Comparison of ENCODE assay signal across 35 cellular contexts in the genomic region with DNA sequence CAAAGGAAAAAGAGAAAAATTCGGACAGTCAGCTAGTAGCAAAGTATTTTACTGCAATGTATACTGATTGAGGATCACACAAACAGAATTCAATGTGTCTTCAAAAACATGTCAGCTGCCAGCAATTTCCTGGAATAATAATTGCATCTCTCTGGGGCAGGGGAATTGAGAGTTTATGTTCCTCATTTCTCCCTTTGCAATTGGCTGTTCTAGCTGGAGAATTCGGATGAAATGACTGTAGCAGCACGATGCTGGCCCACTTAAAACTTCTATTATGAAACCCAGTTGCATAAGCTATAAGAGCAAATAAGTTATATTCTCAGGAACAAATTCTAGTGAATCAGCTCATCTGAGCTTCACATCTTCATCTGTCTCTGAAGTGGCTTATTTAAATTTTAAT.
"Had no signal": no experiment of that assay in that cellular context is flagged by ENCODE, and none has a peak within 500 bp of the region (broad histone marks: within the 10 kb centered on the region; RNA-seq: fewer than 3 reads in every experiment).

No MANE protein-coding gene starts in this region.

- DNase-seq: activated CD4-positive, alpha-beta memory T cell treated with anti-CD3 and anti-CD28 coated beads for 36 hours; activated CD4-positive, alpha-beta T cell treated with anti-CD3 and anti-CD28 coated beads for 36 hours; activated CD4-positive, alpha-beta T cell treated with anti-CD3 and anti-CD28 coated beads, Interleukin-2, amount 10 ng/mL, durations not matched to agents 24 days and 14 days; activated CD4-positive, CD25-positive, alpha-beta regulatory T cell; activated CD4-positive, CD25-positive, alpha-beta regulatory T cell treated with anti-CD3 and anti-CD28 coated beads, Interleukin-2, amount 50 U/mL, for 72 hours; activated CD8-positive, alpha-beta memory T cell treated with anti-CD3 and anti-CD28 coated beads, Interleukin-2, amount 10 ng/mL, durations not matched to agents 7 days and 5 days; activated CD8-positive, alpha-beta memory T cell treated with anti-CD3 and anti-CD28 coated beads, Interleukin-2, amount 50 U/mL, for 4 hours; activated CD8-positive, alpha-beta T cell treated with anti-CD3 and anti-CD28 coated beads, Interleukin-2, amount 10 ng/mL, durations not matched to agents 7 days and 5 days; activated effector memory CD4-positive, alpha-beta T cell treated with anti-CD3 and anti-CD28 coated beads, Interleukin-2, amount 50 U/mL, for 16 hours; activated naive CD4-positive, alpha-beta T cell treated with anti-CD3 and anti-CD28 coated beads for 36 hours; activated naive CD8-positive, alpha-beta T cell treated with anti-CD3 and anti-CD28 coated beads for 36 hours; activated naive CD8-positive, alpha-beta T cell treated with anti-CD3 and anti-CD28 coated beads, Interleukin-2, amount 50 U/mL, for 24 hours; activated T-cell treated with anti-CD3 and anti-CD28 coated beads, Interleukin-2, amount 50 U/mL, for 1 hour; activated T-cell treated with anti-CD3 and anti-CD28 coated beads, Interleukin-2, amount 50 U/mL, for 48 hours; adrenal gland; amygdala; aorta; body of pancreas; central memory CD4-positive, alpha-beta T cell; cerebellar nuclear complex; colonic mucosa; dorsolateral prefrontal cortex; effector memory CD4-positive, alpha-beta T cell; endodermal cell; foreskin keratinocyte; gastrocnemius medialis; glutamatergic neuron; heart left ventricle; T-cell; T1000 had no signal

- H3K9me3 Mint-ChIP-seq: activated CD4-positive, alpha-beta memory T cell treated with anti-CD3 and anti-CD28 coated beads for 36 hours; activated CD4-positive, alpha-beta T cell treated with anti-CD3 and anti-CD28 coated beads, Interleukin-2, amount 10 ng/mL, durations not matched to agents 24 days and 14 days; activated naive CD4-positive, alpha-beta T cell treated with anti-CD3 and anti-CD28 coated beads for 36 hours; activated naive CD4-positive, alpha-beta T cell treated with anti-CD3 and anti-CD28 coated beads, Interleukin-2, amount 50 U/mL, for 24 hours; activated naive CD8-positive, alpha-beta T cell treated with anti-CD3 and anti-CD28 coated beads for 36 hours; activated T-helper 1 cell treated with anti-CD3 and anti-CD28 coated beads, Interleukin-12 subunit alpha, Interleukin-12 subunit beta, Interleukin-2, Interleukin-4 antibody, amounts not matched to agents 30 ng/mL and 10 ng/mL and 1 ng/mL, durations not matched to agents 14 hours and 24 hours and 36 hours; activated T-helper 2 cell treated with anti-CD3 and anti-CD28 coated beads, Interferon-gamma antibody, Interleukin-2, Interleukin-4, amounts not matched to agents 10 μg/mL and 5 μg/mL and 100 μg/mL, durations not matched to agents 14 hours and 24 hours and 36 hours; endodermal cell; T-cell; T-helper 1 cell treated with Interleukin-12 subunit alpha and Interleukin-12 subunit beta and Interleukin-4 antibody, amounts not matched to agents 30 μg/mL and 1 μg/mL, for 36 hours had no signal

- H3K27ac Mint-ChIP-seq: activated CD4-positive, alpha-beta memory T cell treated with anti-CD3 and anti-CD28 coated beads for 36 hours; activated CD4-positive, alpha-beta T cell treated with anti-CD3 and anti-CD28 coated beads for 36 hours; activated CD4-positive, alpha-beta T cell treated with anti-CD3 and anti-CD28 coated beads, Interleukin-2, amount 10 ng/mL, durations not matched to agents 24 days and 14 days; activated CD8-positive, alpha-beta memory T cell treated with anti-CD3 and anti-CD28 coated beads, Interleukin-2, amount 10 ng/mL, durations not matched to agents 7 days and 5 days; activated CD8-positive, alpha-beta T cell treated with anti-CD3 and anti-CD28 coated beads, Interleukin-2, amount 10 ng/mL, durations not matched to agents 7 days and 5 days; activated naive CD4-positive, alpha-beta T cell treated with anti-CD3 and anti-CD28 coated beads for 36 hours; activated naive CD4-positive, alpha-beta T cell treated with anti-CD3 and anti-CD28 coated beads, Interleukin-2, amount 50 U/mL, for 24 hours; activated naive CD8-positive, alpha-beta T cell treated with anti-CD3 and anti-CD28 coated beads for 36 hours; activated naive CD8-positive, alpha-beta T cell treated with anti-CD3 and anti-CD28 coated beads, Interleukin-2, amount 50 U/mL, for 24 hours; activated T-helper 1 cell treated with anti-CD3 and anti-CD28 coated beads, Interleukin-12 subunit alpha, Interleukin-12 subunit beta, Interleukin-2, Interleukin-4 antibody, amounts not matched to agents 30 ng/mL and 10 ng/mL and 1 ng/mL, durations not matched to agents 14 hours and 24 hours and 36 hours; activated T-helper 2 cell treated with anti-CD3 and anti-CD28 coated beads, Interferon-gamma antibody, Interleukin-2, Interleukin-4, amounts not matched to agents 10 μg/mL and 5 μg/mL and 100 μg/mL, durations not matched to agents 14 hours and 24 hours and 36 hours; endodermal cell; T-cell; T-helper 1 cell treated with Interleukin-12 subunit alpha and Interleukin-12 subunit beta and Interleukin-4 antibody, amounts not matched to agents 30 μg/mL and 1 μg/mL, for 36 hours had no signal

- H3K36me3 Mint-ChIP-seq: activated CD4-positive, alpha-beta memory T cell treated with anti-CD3 and anti-CD28 coated beads for 36 hours; activated CD8-positive, alpha-beta memory T cell treated with anti-CD3 and anti-CD28 coated beads, Interleukin-2, amount 10 ng/mL, durations not matched to agents 7 days and 5 days; activated naive CD4-positive, alpha-beta T cell treated with anti-CD3 and anti-CD28 coated beads, Interleukin-2, amount 50 U/mL, for 24 hours; activated naive CD8-positive, alpha-beta T cell treated with anti-CD3 and anti-CD28 coated beads for 36 hours; T-cell had no signal

- ATAC-seq: activated CD4-positive, alpha-beta T cell treated with anti-CD3 and anti-CD28 coated beads for 36 hours; activated CD8-positive, alpha-beta memory T cell treated with anti-CD3 and anti-CD28 coated beads, Interleukin-2, amount 10 ng/mL, durations not matched to agents 7 days and 5 days; activated CD8-positive, alpha-beta T cell treated with anti-CD3 and anti-CD28 coated beads, Interleukin-2, amount 10 ng/mL, durations not matched to agents 7 days and 5 days; activated naive CD8-positive, alpha-beta T cell treated with anti-CD3 and anti-CD28 coated beads, Interleukin-2, amount 50 U/mL, for 24 hours; body of pancreas; esophagus mucosa; foreskin keratinocyte; gastrocnemius medialis; heart left ventricle; T-cell had no signal

- H3K4me1 Mint-ChIP-seq: activated naive CD4-positive, alpha-beta T cell treated with anti-CD3 and anti-CD28 coated beads, Interleukin-2, amount 50 U/mL, for 24 hours; T-cell had no signal

- H3K4me3 Mint-ChIP-seq: activated CD4-positive, alpha-beta memory T cell treated with anti-CD3 and anti-CD28 coated beads for 36 hours; activated CD4-positive, alpha-beta T cell treated with anti-CD3 and anti-CD28 coated beads for 36 hours; activated CD4-positive, alpha-beta T cell treated with anti-CD3 and anti-CD28 coated beads, Interleukin-2, amount 10 ng/mL, durations not matched to agents 24 days and 14 days; activated CD8-positive, alpha-beta memory T cell treated with anti-CD3 and anti-CD28 coated beads, Interleukin-2, amount 10 ng/mL, durations not matched to agents 7 days and 5 days; activated CD8-positive, alpha-beta T cell treated with anti-CD3 and anti-CD28 coated beads, Interleukin-2, amount 10 ng/mL, durations not matched to agents 7 days and 5 days; activated naive CD4-positive, alpha-beta T cell treated with anti-CD3 and anti-CD28 coated beads for 36 hours; activated naive CD4-positive, alpha-beta T cell treated with anti-CD3 and anti-CD28 coated beads, Interleukin-2, amount 50 U/mL, for 24 hours; activated naive CD8-positive, alpha-beta T cell treated with anti-CD3 and anti-CD28 coated beads for 36 hours; activated naive CD8-positive, alpha-beta T cell treated with anti-CD3 and anti-CD28 coated beads, Interleukin-2, amount 50 U/mL, for 24 hours; activated T-helper 1 cell treated with anti-CD3 and anti-CD28 coated beads, Interleukin-12 subunit alpha, Interleukin-12 subunit beta, Interleukin-2, Interleukin-4 antibody, amounts not matched to agents 30 ng/mL and 10 ng/mL and 1 ng/mL, durations not matched to agents 14 hours and 24 hours and 36 hours; endodermal cell; T-cell; T-helper 1 cell treated with Interleukin-12 subunit alpha and Interleukin-12 subunit beta and Interleukin-4 antibody, amounts not matched to agents 30 μg/mL and 1 μg/mL, for 36 hours had no signal

- H3K27me3 Mint-ChIP-seq: activated CD4-positive, alpha-beta memory T cell treated with anti-CD3 and anti-CD28 coated beads for 36 hours had no signal
